In the genomic region with DNA sequence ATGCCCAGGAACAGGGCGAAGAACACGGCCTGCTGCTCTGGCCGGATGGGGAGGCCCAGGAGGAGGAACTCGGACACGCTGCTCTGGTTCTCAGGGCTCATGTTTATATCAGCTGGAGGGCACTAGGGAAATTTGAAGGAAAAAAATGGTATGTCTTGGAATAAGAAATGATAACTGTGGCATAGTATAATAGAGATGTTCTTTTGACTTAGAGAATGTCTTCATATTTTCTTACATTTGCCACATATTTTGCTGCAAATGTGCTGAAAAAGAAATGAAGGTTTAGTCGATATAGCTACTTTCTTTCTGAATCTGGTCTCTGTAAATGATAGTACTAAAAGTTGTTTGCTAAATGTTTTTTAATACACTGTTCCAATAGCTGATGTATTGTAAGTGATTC, we compare ENCODE assay signal across 11 cellular contexts. TPM values are rescaled to one million over a fixed set of nuclear protein-coding genes. Genes with fewer than 3 reads are reported as not detected.
"Had no signal": no experiment of that assay in that cellular context is flagged by ENCODE, and none has a peak within 500 bp of the region (broad histone marks: within the 10 kb centered on the region; RNA-seq: fewer than 3 reads in every experiment).

A gene with protein sequence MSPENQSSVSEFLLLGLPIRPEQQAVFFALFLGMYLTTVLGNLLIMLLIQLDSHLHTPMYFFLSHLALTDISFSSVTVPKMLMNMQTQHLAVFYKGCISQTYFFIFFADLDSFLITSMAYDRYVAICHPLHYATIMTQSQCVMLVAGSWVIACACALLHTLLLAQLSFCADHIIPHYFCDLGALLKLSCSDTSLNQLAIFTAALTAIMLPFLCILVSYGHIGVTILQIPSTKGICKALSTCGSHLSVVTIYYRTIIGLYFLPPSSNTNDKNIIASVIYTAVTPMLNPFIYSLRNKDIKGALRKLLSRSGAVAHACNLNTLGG (minus strand): TSS at position 101 of the 400 bp plus-strand sequence. CDS start 0 bp downstream, at position 101.

- H2AFZ ChIP-seq: GM23338 had no signal

- H3K9me3 ChIP-seq: HAP-1 had no signal

- H3K4me3 Mint-ChIP-seq: GM23338, H9, HFFc6 had no signal

- H3K4me1 ChIP-seq: HAP-1 had no signal

- H3K27ac Mint-ChIP-seq: GM23338, H9, HFFc6 had no signal

- H3K9ac ChIP-seq: GM23248 had no signal

- H3K36me3 ChIP-seq: HAP-1 had no signal

- ATAC-seq: GM23338, HCT116 had no signal

- H3K4me2 ChIP-seq: GM23338 had no signal

- FAIRE-seq: H1 had no signal

- DNase-seq: GM23248, GOT3, H7, H9, HCEC 1CT, HFFc6 had no signal

- H3K9me3 Mint-ChIP-seq: HFFc6 had no signal

- H3K4me3 ChIP-seq: GM23248, GM23338, HAP-1 had no signal

- H3K4me1 Mint-ChIP-seq: GM23338, H9 had no signal

RNA-seq across cellular contexts. Expression of the gene that starts here (rescaled TPM):
- total RNA-seq: GM23248, GM23338, H1, H4, H7, H9, HFFc6 had no signal
- polyA plus RNA-seq: GM23338, H1 had no signal
